Comparison of ENCODE assay signal across 4 cellular contexts in genomic region chrX:103104370-103104769, GRCh38. TPM values are rescaled to one million over a fixed set of nuclear protein-coding genes. Genes with fewer than 3 reads are reported as not detected.
"Had no signal": no experiment of that assay in that cellular context is flagged by ENCODE, and none has a peak within 500 bp of the region (broad histone marks: within the 10 kb centered on the region; RNA-seq: fewer than 3 reads in every experiment).

No MANE protein-coding gene starts in this region.

RNA-seq across cellular contexts. Expression of gene NXF3, which starts 11.4 kb away (rescaled TPM):
- total RNA-seq: HepG2, HT-29, IMR-90 had no signal

RNA-seq across cellular contexts. Expression of gene BEX1, which starts 40.4 kb away (rescaled TPM):
- total RNA-seq: HT-29, K562 had no signal
